Comparison of ENCODE assay signal across 1 cellular context in the genomic region with DNA sequence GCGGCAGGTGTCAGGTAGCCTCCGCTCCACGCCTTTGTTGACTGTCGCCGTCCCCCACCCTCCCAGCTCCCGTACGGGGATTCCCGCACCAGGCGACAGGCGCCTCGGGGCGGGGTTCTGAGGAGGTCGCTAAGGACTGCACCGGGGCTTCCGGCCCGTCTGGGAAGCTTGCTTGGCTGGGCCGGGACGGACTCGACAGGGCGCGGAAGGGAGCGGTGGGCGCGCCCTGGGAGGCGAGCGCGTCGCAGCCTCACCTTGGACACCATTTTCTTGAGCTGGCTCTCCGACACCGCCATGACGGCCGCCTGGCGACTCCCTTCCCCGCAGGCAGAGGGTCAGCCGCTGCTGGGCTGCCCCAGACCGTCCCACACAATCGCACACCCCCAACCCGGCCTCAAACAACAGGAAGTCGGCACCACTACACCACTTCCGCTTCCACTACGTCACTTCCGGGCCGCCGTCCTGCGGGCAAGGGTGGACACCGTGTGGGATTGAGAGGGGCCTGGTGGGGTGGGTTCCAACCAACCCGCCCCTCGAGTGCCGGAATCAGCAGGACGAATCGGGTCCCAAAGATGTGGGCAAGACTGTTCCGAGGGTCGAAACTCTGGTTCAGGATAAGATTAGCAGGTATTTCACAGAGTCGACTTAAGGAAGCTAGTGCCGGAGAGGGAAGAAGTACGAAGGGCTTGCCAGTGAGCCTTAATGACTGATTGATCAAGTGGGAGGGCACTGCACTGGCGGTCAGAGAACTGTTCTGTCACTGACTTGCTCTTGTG.
TF ChIP-seq lines count a peak whose summit lies in the region.

A gene with protein sequence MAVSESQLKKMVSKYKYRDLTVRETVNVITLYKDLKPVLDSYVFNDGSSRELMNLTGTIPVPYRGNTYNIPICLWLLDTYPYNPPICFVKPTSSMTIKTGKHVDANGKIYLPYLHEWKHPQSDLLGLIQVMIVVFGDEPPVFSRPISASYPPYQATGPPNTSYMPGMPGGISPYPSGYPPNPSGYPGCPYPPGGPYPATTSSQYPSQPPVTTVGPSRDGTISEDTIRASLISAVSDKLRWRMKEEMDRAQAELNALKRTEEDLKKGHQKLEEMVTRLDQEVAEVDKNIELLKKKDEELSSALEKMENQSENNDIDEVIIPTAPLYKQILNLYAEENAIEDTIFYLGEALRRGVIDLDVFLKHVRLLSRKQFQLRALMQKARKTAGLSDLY (minus strand): TSS at position 422 of the 776 bp plus-strand sequence. CDS start 126 bp downstream, at position 296.

TF ChIP-seq in K562, 482 proteins besides CTCF, POLR2A, EP300 and RAD21 (continued from another document and continues in another):
- TF ChIP-seq, protein P1, sequence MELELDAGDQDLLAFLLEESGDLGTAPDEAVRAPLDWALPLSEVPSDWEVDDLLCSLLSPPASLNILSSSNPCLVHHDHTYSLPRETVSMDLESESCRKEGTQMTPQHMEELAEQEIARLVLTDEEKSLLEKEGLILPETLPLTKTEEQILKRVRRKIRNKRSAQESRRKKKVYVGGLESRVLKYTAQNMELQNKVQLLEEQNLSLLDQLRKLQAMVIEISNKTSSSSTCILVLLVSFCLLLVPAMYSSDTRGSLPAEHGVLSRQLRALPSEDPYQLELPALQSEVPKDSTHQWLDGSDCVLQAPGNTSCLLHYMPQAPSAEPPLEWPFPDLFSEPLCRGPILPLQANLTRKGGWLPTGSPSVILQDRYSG (tag; conservative IDR thresholded peaks at IDR 0.05; ENCODE audit: low read depth) = no peak
- TF ChIP-seq ARID1B (IDR thresholded peaks at IDR 0.05) = no peak
- peak; percentile 96 for TF ChIP-seq KDM5B (IDR thresholded peaks at IDR 0.05; ENCODE audit: insufficient replicate concordance, low read depth, low read length)
- peak; percentile 66 for TF ChIP-seq HDAC2 (IDR thresholded peaks at IDR 0.05)
- no peak for TF ChIP-seq NCOA2 (IDR thresholded peaks at IDR 0.05; ENCODE audit: partially characterized antibody in 2 of 2)
- TF ChIP-seq, protein P2, sequence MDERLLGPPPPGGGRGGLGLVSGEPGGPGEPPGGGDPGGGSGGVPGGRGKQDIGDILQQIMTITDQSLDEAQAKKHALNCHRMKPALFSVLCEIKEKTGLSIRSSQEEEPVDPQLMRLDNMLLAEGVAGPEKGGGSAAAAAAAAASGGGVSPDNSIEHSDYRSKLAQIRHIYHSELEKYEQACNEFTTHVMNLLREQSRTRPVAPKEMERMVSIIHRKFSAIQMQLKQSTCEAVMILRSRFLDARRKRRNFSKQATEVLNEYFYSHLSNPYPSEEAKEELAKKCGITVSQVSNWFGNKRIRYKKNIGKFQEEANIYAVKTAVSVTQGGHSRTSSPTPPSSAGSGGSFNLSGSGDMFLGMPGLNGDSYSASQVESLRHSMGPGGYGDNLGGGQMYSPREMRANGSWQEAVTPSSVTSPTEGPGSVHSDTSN (CRISPR knock-in tag; IDR thresholded peaks at IDR 0.05; ENCODE audit: low read depth) = no peak
- TF ChIP-seq, protein P2 (tag; conservative IDR thresholded peaks at IDR 0.05; ENCODE audit: low read depth) = peak; percentile 70
- no peak; the same call in 1 of the 2 replicates for TF ChIP-seq PHF21A (IDR thresholded peaks at IDR 0.05; ENCODE audit: borderline replicate concordance, low read depth)
- TF ChIP-seq ZNF282 (CRISPR knock-in tag; IDR thresholded peaks at IDR 0.05) = no peak
- no peak for TF ChIP-seq COPS2 (conservative IDR thresholded peaks at IDR 0.05)
- no peak for TF ChIP-seq ZC3H8 (IDR thresholded peaks at IDR 0.05)
- TF ChIP-seq RBBP5 (IDR thresholded peaks at IDR 0.05; ENCODE audit: borderline replicate concordance, insufficient read depth, low read length, poor library complexity, severe bottlenecking) = peak; percentile 98
- no peak for TF ChIP-seq KDM1A (IDR thresholded peaks at IDR 0.05)
- TF ChIP-seq CBFB (CRISPR knock-in tag; IDR thresholded peaks at IDR 0.05) = no peak
- peak; percentile 3; the same call in 1 of the 2 replicates for TF ChIP-seq RFX1 (IDR thresholded peaks at IDR 0.05)
- no peak for TF ChIP-seq ZNF24 (IDR thresholded peaks at IDR 0.05)
- TF ChIP-seq NFIX (CRISPR knock-in tag; IDR thresholded peaks at IDR 0.05; ENCODE audit: low read depth) = no peak
- no peak for TF ChIP-seq ZNF165 (CRISPR knock-in tag; IDR thresholded peaks at IDR 0.05; ENCODE audit: borderline replicate concordance)
- no peak for TF ChIP-seq SRSF9 (IDR thresholded peaks at IDR 0.05; ENCODE audit: borderline replicate concordance, low read depth, low read length)
- TF ChIP-seq NRF1 (conservative IDR thresholded peaks at IDR 0.05 in 1 of 2, IDR thresholded peaks at IDR 0.05 in 1 of 2) = peak in 1 of 2 experiments; percentile 18; a peak in 2 of 4 replicates
- TF ChIP-seq, protein P3, sequence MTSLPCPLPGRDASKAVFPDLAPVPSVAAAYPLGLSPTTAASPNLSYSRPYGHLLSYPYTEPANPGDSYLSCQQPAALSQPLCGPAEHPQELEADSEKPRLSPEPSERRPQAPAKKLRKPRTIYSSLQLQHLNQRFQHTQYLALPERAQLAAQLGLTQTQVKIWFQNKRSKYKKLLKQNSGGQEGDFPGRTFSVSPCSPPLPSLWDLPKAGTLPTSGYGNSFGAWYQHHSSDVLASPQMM (CRISPR knock-in tag; IDR thresholded peaks at IDR 0.05) = no peak
- TF ChIP-seq HMGN3 (IDR thresholded peaks at IDR 0.05; ENCODE audit: borderline replicate concordance, extremely low read depth, insufficient read length, low read depth, low read length) = peak; percentile 90
- TF ChIP-seq PCBP1 (IDR thresholded peaks at IDR 0.05; ENCODE audit: low read depth, low read length, poor library complexity, severe bottlenecking) = no peak
- TF ChIP-seq TOE1 (IDR thresholded peaks at IDR 0.05; ENCODE audit: borderline replicate concordance) = peak; percentile 66
- TF ChIP-seq TOE1 (CRISPR knock-in tag; IDR thresholded peaks at IDR 0.05; ENCODE audit: borderline replicate concordance, low read depth) = no peak
- peak; percentile 98 for TF ChIP-seq CBX1 (IDR thresholded peaks at IDR 0.05; ENCODE audit: low read depth)
- no peak for TF ChIP-seq ZNF175 (CRISPR knock-in tag; IDR thresholded peaks at IDR 0.05; ENCODE audit: low read depth)
- TF ChIP-seq, protein P4, sequence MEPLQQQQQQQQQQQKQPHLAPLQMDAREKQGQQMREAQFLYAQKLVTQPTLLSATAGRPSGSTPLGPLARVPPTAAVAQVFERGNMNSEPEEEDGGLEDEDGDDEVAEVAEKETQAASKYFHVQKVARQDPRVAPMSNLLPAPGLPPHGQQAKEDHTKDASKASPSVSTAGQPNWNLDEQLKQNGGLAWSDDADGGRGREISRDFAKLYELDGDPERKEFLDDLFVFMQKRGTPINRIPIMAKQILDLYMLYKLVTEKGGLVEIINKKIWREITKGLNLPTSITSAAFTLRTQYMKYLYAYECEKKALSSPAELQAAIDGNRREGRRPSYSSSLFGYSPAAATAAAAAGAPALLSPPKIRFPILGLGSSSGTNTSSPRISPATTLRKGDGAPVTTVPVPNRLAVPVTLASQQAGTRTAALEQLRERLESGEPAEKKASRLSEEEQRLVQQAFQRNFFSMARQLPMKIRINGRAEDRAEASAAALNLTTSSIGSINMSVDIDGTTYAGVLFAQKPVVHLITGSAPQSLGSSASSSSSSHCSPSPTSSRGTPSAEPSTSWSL (CRISPR knock-in tag; IDR thresholded peaks at IDR 0.05; ENCODE audit: borderline replicate concordance) = no peak
- TF ChIP-seq TSHZ1 (CRISPR knock-in tag; IDR thresholded peaks at IDR 0.05) = no peak
- TF ChIP-seq KLF16 (IDR thresholded peaks at IDR 0.05) = no peak
- TF ChIP-seq DIDO1 (tag; IDR thresholded peaks at IDR 0.05; ENCODE audit: low read depth) = 0 out of 2 replicates have a peak, but pooled peaks have one; percentile 30
- TF ChIP-seq SMARCA5 (IDR thresholded peaks at IDR 0.05) = no peak
- TF ChIP-seq ZZZ3 (IDR thresholded peaks at IDR 0.05) = no peak
- no peak for TF ChIP-seq CHAMP1 (IDR thresholded peaks at IDR 0.05)
- TF ChIP-seq, protein P5, sequence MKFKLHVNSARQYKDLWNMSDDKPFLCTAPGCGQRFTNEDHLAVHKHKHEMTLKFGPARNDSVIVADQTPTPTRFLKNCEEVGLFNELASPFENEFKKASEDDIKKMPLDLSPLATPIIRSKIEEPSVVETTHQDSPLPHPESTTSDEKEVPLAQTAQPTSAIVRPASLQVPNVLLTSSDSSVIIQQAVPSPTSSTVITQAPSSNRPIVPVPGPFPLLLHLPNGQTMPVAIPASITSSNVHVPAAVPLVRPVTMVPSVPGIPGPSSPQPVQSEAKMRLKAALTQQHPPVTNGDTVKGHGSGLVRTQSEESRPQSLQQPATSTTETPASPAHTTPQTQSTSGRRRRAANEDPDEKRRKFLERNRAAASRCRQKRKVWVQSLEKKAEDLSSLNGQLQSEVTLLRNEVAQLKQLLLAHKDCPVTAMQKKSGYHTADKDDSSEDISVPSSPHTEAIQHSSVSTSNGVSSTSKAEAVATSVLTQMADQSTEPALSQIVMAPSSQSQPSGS (CRISPR knock-in tag; IDR thresholded peaks at IDR 0.05) = no peak
- TF ChIP-seq, protein P6, sequence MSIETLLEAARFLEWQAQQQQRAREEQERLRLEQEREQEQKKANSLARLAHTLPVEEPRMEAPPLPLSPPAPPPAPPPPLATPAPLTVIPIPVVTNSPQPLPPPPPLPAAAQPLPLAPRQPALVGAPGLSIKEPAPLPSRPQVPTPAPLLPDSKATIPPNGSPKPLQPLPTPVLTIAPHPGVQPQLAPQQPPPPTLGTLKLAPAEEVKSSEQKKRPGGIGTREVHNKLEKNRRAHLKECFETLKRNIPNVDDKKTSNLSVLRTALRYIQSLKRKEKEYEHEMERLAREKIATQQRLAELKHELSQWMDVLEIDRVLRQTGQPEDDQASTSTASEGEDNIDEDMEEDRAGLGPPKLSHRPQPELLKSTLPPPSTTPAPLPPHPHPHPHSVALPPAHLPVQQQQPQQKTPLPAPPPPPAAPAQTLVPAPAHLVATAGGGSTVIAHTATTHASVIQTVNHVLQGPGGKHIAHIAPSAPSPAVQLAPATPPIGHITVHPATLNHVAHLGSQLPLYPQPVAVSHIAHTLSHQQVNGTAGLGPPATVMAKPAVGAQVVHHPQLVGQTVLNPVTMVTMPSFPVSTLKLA (conservative IDR thresholded peaks at IDR 0.05) = peak; percentile 85 to 94
- TF ChIP-seq JUNB (CRISPR knock-in tag; conservative IDR thresholded peaks at IDR 0.05) = no peak
- TF ChIP-seq ZNF311 (CRISPR knock-in tag; IDR thresholded peaks at IDR 0.05) = no peak
- no peak; the same call in 1 of the 2 replicates for TF ChIP-seq BHLHE40 (IDR thresholded peaks at IDR 0.05; ENCODE audit: low read length)
- TF ChIP-seq ZSCAN29 (IDR thresholded peaks at IDR 0.05) = no peak
- TF ChIP-seq HNRNPLL (IDR thresholded peaks at IDR 0.05; ENCODE audit: low read depth, low read length, poor library complexity, severe bottlenecking) = peak; percentile 46
- no peak for TF ChIP-seq ZNF436 (CRISPR knock-in tag; IDR thresholded peaks at IDR 0.05)
